ENCODE assay signal across 8 cellular contexts in genomic region chr6:3119040-3119723, GRCh38. TPM values are rescaled to one million over a fixed set of nuclear protein-coding genes. Genes with fewer than 3 reads are reported as not detected.
DNase-seq lines count a peak whose midpoint lies in the region; ATAC-seq and TF ChIP-seq lines count a peak whose summit lies in the region.

No MANE protein-coding gene starts in this region.

- H3K27me3 ChIP-seq in right lobe of liver (no peaks in the 10 kb centered on the region), testis (no peaks in the 10 kb centered on the region)

- H3K4me1 ChIP-seq in right lobe of liver: peaks cover 0 to 47% (median 5%) of the 10 kb centered on the region in 4 donors
- peaks cover 3% of the 10 kb centered on the region for H3K4me1 ChIP-seq in testis

- POLR2A ChIA-PET in HEK293T (lab: Yijun Ruan, JAX): interaction anchor here (0.9 to 1.8 kb wide), 5 partner anchors 15 to 132 kb away, joined by 3 to 9 read pairs (median 4); no protein-coding TSS in a partner anchor

- TF ChIP-seq POLR2A in NB4 (IDR thresholded peaks at IDR 0.05; ENCODE audit: extremely low read depth, insufficient read length) (no peak), right lobe of liver (IDR thresholded peaks at IDR 0.05) (no peak), testis (IDR thresholded peaks at IDR 0.05) (no peak)

- DNase-seq in SHP77 treated with DMSO at 0.1 percent for 48 hours (lab: John Stamatoyannopoulos, UW) (peak; percentile 41), SHP77 (lab: John Stamatoyannopoulos, UW) (no peak), HEK293T (ENCODE audit: extremely low spot score) (peak; percentile 42), NB4 (ENCODE audit: low read depth) (no peak), cerebellar cortex (ENCODE audit: low spot score) (peak; percentile 56), right lobe of liver (peak in 1 of 3 donors; percentile 75), testis (peak; percentile 55), posterior vena cava (ENCODE audit: low spot score) (no peak)

- H3K4me3 ChIP-seq in NB4 (ENCODE audit: low read depth, low read length) (peak overlapping the region; percentile 87), right lobe of liver (peak overlapping the region; percentile 84 to 89 (median 86)), testis (peak overlapping the region; percentile 74 to 95)

- H3K9me3 ChIP-seq in right lobe of liver (no peaks in the 10 kb centered on the region), testis (no peaks in the 10 kb centered on the region)

- 14% methylated on average over 15 of the region's 19 CpGs for WGBS in right lobe of liver (ENCODE audit: insufficient coverage, low coverage, low lambda C conversion rate, missing lambda C conversion rate)
- WGBS in testis, 2 donors: 19 to 23% methylated on average over 11 to 19 of the region's 19 CpGs

- TF ChIP-seq CTCF in NB4 (IDR thresholded peaks at IDR 0.05; ENCODE audit: low read depth, low read length) (no peak), right lobe of liver (IDR thresholded peaks at IDR 0.05) (no peak), testis (IDR thresholded peaks at IDR 0.05) (no peak)

- H3K36me3 ChIP-seq in right lobe of liver (peaks cover 0 to 12% (median 6%) of the 10 kb centered on the region in 4 donors), testis (ENCODE audit: low read depth, missing control alignments) (no peaks in the 10 kb centered on the region)

- peak; percentile 50 to 63 (median 62) for ATAC-seq in right lobe of liver

- intact Hi-C loops in right lobe of liver (cut with DNase I): no loop called here
- intact Hi-C loops in testis (cut with DNase I; ENCODE audit: low total_unique reads): no loop called here
- intact Hi-C loops in posterior vena cava (cut with DNase I): no loop called here

- CTCF ChIA-PET in HEK293T (lab: Yijun Ruan, JAX): interaction anchor here (0.6 to 1.0 kb wide), 2 partner anchors 38 to 77 kb away, joined by 3 to 5 read pairs; partner anchors contain the start of gene TUBB2A

- H3K27ac ChIP-seq in right lobe of liver (peak overlapping the region; percentile 85 to 95 (median 88)), testis (peak overlapping the region; percentile 81 to 92)

TF ChIP-seq in HEK293T, 16 proteins besides CTCF, POLR2A, EP300 and RAD21:
- TF ChIP-seq ZNF384 (IDR thresholded peaks at IDR 0.05) (no peak), HDGF (IDR thresholded peaks at IDR 0.05; ENCODE audit: borderline replicate concordance) (no peak), TARDBP (IDR thresholded peaks at IDR 0.05) (no peak), FOXM1 (IDR thresholded peaks at IDR 0.05; ENCODE audit: borderline replicate concordance) (no peak), FOXK2 (IDR thresholded peaks at IDR 0.05) (no peak), PKNOX1 (IDR thresholded peaks at IDR 0.05) (no peak), FOXA1 (IDR thresholded peaks at IDR 0.05) (no peak), NFRKB (IDR thresholded peaks at IDR 0.05) (no peak), ELF4 (IDR thresholded peaks at IDR 0.05) (no peak), CTBP1 (IDR thresholded peaks at IDR 0.05; ENCODE audit: borderline replicate concordance) (no peak), ARNT (IDR thresholded peaks at IDR 0.05) (no peak), BHLHE40 (IDR thresholded peaks at IDR 0.05; ENCODE audit: borderline replicate concordance) (no peak)
TF ChIP-seq in HEK293T: peak in this region for 0.

RNA-seq across cellular contexts. Expression of gene BPHL, which starts 0.7 kb away (rescaled TPM):
- 100 to 1,000 TPM in 2 of 6 experiments, 10 to 100 TPM in 4; 30.4 to 142 (median 68.6) TPM for total RNA-seq in right lobe of liver
- total RNA-seq in testis: 10 to 100 TPM; 16.8 TPM
- polyA plus RNA-seq in testis (ENCODE audit: insufficient read depth, low read depth, low replicate concordance): 14.3 TPM
- 10 to 100 TPM in 1 of 2 donors, 1 to 10 TPM in 1; 9.0 to 11.0 TPM for total RNA-seq in posterior vena cava

RNA-seq across cellular contexts. Expression of gene TUBB2A, which starts 38.2 kb away (rescaled TPM):
- total RNA-seq in right lobe of liver (100 to 1,000 TPM in 2 of 6 experiments, 10 to 100 TPM in 4; 32.8 to 136 (median 83.8) TPM), testis (10 to 100 TPM; 13.5 to 17.7 TPM), posterior vena cava (10 to 100 TPM; 58.2 to 73.8 TPM)
- polyA plus RNA-seq in testis (ENCODE audit: insufficient read depth, low read depth, low replicate concordance): 23.7 TPM

RNA-seq across cellular contexts. Expression of gene RIPK1, which starts 50.9 kb away (rescaled TPM):
- total RNA-seq in right lobe of liver (10 to 100 TPM; 13.9 to 17.6 (median 16.6) TPM), testis (10 to 100 TPM; 16.7 to 19.3 TPM), posterior vena cava (10 to 100 TPM; 19.9 to 20.3 TPM)
- polyA plus RNA-seq in testis (ENCODE audit: insufficient read depth, low read depth, low replicate concordance): 14.3 TPM

Comparison
In these comparisons a context has a peak if more than half of its experiments do, and no peak if none do; other contexts are left out.
1. DNase-seq: peak in SHP77 treated with DMSO at 0.1 percent for 48 hours (single experiment), HEK293T (single experiment), cerebellar cortex (single experiment) and testis (single experiment); none in SHP77 (0 of 2), NB4 (single experiment) and posterior vena cava (single experiment).
2. Peak in every context shown above with its lines, with median percentiles within 50 percentile points of each other: H3K4me3 ChIP-seq.